ENCODE assay signal across 24 cellular contexts in the genomic region with DNA sequence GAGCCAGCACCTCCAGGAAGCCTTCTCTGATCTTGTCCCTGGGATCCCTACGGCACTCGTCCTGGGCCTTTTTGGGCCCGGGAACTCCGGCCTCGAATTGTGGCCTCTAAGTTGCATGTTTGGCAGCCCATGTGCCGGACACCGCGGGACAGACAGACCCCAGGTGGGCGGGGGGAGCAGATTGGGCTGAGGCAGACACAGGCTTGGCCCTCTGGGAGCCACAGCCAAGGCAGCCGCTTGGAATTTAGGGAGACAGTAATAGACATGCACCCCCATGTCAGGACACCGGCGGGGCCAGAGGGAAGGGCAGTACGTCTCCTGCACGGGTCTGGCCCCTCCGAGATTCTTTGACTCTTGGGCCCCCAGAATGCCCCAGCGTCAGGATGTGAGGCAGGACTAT. TPM values are rescaled to one million over a fixed set of nuclear protein-coding genes. Genes with fewer than 3 reads are reported as not detected.
DNase-seq lines count a peak whose midpoint lies in the region; ATAC-seq and TF ChIP-seq lines count a peak whose summit lies in the region.
"Had no signal": no experiment of that assay in that cellular context is flagged by ENCODE, and none has a peak within 500 bp of the region (broad histone marks: within the 10 kb centered on the region; RNA-seq: fewer than 3 reads in every experiment).

No MANE protein-coding gene starts in this region.

- H4K5ac ChIP-seq in mesendoderm (ENCODE audit: low read length): no peak overlapping the region

- H3K9me3 ChIP-seq in BLaER1: no peaks in the 10 kb centered on the region
- H3K9me3 ChIP-seq in NT2/D1 (ENCODE audit: insufficient read depth, low read length): no peaks in the 10 kb centered on the region
- no peaks in the 10 kb centered on the region for H3K9me3 ChIP-seq in breast epithelium
- H3K9me3 ChIP-seq in CD4-positive, alpha-beta T cell (ENCODE audit: control insufficient read depth, low read length): no peaks in the 10 kb centered on the region
- H3K9me3 ChIP-seq: A549, BE2C, HAP-1 had no signal

- H2BK120ac ChIP-seq in mesendoderm (ENCODE audit: low read depth, low read length): no peak overlapping the region

- no peaks in the 10 kb centered on the region for H3K79me2 ChIP-seq in GM23338 (replicated peaks; ENCODE audit: insufficient read depth)
- no peaks in the 10 kb centered on the region for H3K79me2 ChIP-seq in mesendoderm (ENCODE audit: control insufficient read depth, insufficient read depth, low read length)

- H3K79me1 ChIP-seq in mesendoderm (ENCODE audit: low read length): no peaks in the 10 kb centered on the region

- H2AK5ac ChIP-seq in mesendoderm (ENCODE audit: low read length): no peak overlapping the region

- ATAC-seq in GM23338 (no peak), left colon (no peak)
- ATAC-seq in CD4-positive, alpha-beta T cell (ENCODE audit: poor library complexity): no peak
- ATAC-seq: A549, GM12878 had no signal

- H3K9me2 ChIP-seq in GM23338 (ENCODE audit: insufficient read depth): no peaks in the 10 kb centered on the region

- no peak overlapping the region for H3K4me3 Mint-ChIP-seq in GM23338
- no peak overlapping the region for H3K4me3 Mint-ChIP-seq in CD4-positive, alpha-beta T cell
- H3K4me3 Mint-ChIP-seq: CD4-positive, CD25-positive, alpha-beta regulatory T cell; CD8-positive, alpha-beta memory T cell; HFFc6 had no signal

- no peaks in the 10 kb centered on the region for H3K9me3 Mint-ChIP-seq in GM23338
- no peaks in the 10 kb centered on the region for H3K9me3 Mint-ChIP-seq in CD4-positive, alpha-beta T cell
- H3K9me3 Mint-ChIP-seq: CD4-positive, CD25-positive, alpha-beta regulatory T cell; CD8-positive, alpha-beta memory T cell; HFFc6 had no signal

- no peak overlapping the region for H3K9ac ChIP-seq in BLaER1
- peak overlapping the region; percentile 26 for H3K9ac ChIP-seq in NT2/D1 (ENCODE audit: insufficient read length, low read depth)
- no peak overlapping the region for H3K9ac ChIP-seq in mesendoderm (ENCODE audit: low read length)
- H3K9ac ChIP-seq: GM23248 had no signal

- H3K4ac ChIP-seq in mesendoderm (ENCODE audit: low read depth, low read length): no peak overlapping the region

- no peak overlapping the region for H4K8ac ChIP-seq in mesendoderm (ENCODE audit: low read depth, low read length)

- peak overlapping the region; percentile 3 for H3K56ac ChIP-seq in mesendoderm (ENCODE audit: low read length)

- DNase-seq in GM23338 (ENCODE audit: low spot score) (no peak), NT2/D1 (ENCODE audit: low read depth, low spot score) (no peak), mesendoderm (no peak), activated T-cell treated with anti-CD3 and anti-CD28 coated beads for 4 hours (no peak), left colon (no peak), breast epithelium (ENCODE audit: low spot score in 2 of 2) (no peak)
- DNase-seq in CD4-positive, alpha-beta T cell: no peak
- DNase-seq: 8988T; ACHN; AML-193; BE2C; CD4-positive, CD25-positive, alpha-beta regulatory T cell; CD8-positive, alpha-beta memory T cell; DMS 273 treated with DMSO at 0.1 percent for 48 hours; EL; GDM1; GM23248; HFFc6 had no signal

- H4K20me1 ChIP-seq in BLaER1: no peaks in the 10 kb centered on the region
- H4K20me1 ChIP-seq in GM23338 (replicated peaks; ENCODE audit: insufficient read depth): no peaks in the 10 kb centered on the region

- peak overlapping the region; percentile 38 for H3K27ac ChIP-seq in BLaER1
- no peak overlapping the region for H3K27ac ChIP-seq in GM23338 (ENCODE audit: low read depth)
- H3K27ac ChIP-seq in mesendoderm (ENCODE audit: low read depth, low read length): no peak overlapping the region
- H3K27ac ChIP-seq in breast epithelium: no peak overlapping the region
- H3K27ac ChIP-seq in CD4-positive, alpha-beta T cell (ENCODE audit: low read depth, low read length): no peak overlapping the region
- H3K27ac ChIP-seq: A549, C4-2B, GM23248 had no signal

- POLR2A ChIA-PET in CD4-positive, alpha-beta T cell (lab: Charles Lee): no interaction called here

- no peak overlapping the region for H3K23ac ChIP-seq in mesendoderm (ENCODE audit: low read length)

- CTCF ChIA-PET in CD4-positive, alpha-beta T cell (lab: Charles Lee): no interaction called here

- intact Hi-C loops in left colon (cut with DNase I, micrococcal nuclease): no loop called here
- intact Hi-C loops in breast epithelium (cut with DNase I; ENCODE audit: low total_unique reads): no loop called here
- intact Hi-C loops in CD4-positive, alpha-beta T cell (cut with DNase I, micrococcal nuclease): no loop called here

- H3K4me3 ChIP-seq in BLaER1 (no peak overlapping the region), GM23338 (no peak overlapping the region), NT2/D1 (ENCODE audit: insufficient read length, low read depth) (no peak overlapping the region), mesendoderm (ENCODE audit: low read length) (no peak overlapping the region), breast epithelium (no peak overlapping the region)
- H3K4me3 ChIP-seq: A549, GM12878, GM23248, HAP-1 had no signal

- TF ChIP-seq POLR2A in breast epithelium (IDR thresholded peaks at IDR 0.05): no peak

- no peak for TF ChIP-seq CTCF in GM23338 (conservative IDR thresholded peaks at IDR 0.05; ENCODE audit: low read depth in 2 of 2)
- no peak for TF ChIP-seq CTCF in breast epithelium (IDR thresholded peaks at IDR 0.05)
- TF ChIP-seq CTCF in CD4-positive, alpha-beta T cell (IDR thresholded peaks at IDR 0.05): no peak

- H2BK5ac ChIP-seq in mesendoderm (ENCODE audit: low read length): no peak overlapping the region

- H3K4me1 ChIP-seq in BLaER1 (peaks cover 88% of the 10 kb centered on the region), GM23338 (ENCODE audit: insufficient read depth) (no peaks in the 10 kb centered on the region), NT2/D1 (ENCODE audit: insufficient read depth, insufficient read length) (peaks cover 24% of the 10 kb centered on the region), mesendoderm (ENCODE audit: control insufficient read depth, low read depth, low read length) (no peaks in the 10 kb centered on the region), breast epithelium (no peaks in the 10 kb centered on the region)
- H3K4me1 ChIP-seq: A549, HAP-1 had no signal

- H2AFZ ChIP-seq in GM23338: peak overlapping the region; percentile 59; the same call in 1 of the 2 replicates
- H2AFZ ChIP-seq: GM23248 had no signal

- H3K4me1 Mint-ChIP-seq in GM23338: peaks cover 8% of the 10 kb centered on the region
- H3K4me1 Mint-ChIP-seq in CD4-positive, alpha-beta T cell (ENCODE audit: low read depth): no peaks in the 10 kb centered on the region
- H3K4me1 Mint-ChIP-seq: CD4-positive, CD25-positive, alpha-beta regulatory T cell; CD8-positive, alpha-beta memory T cell had no signal

- H3K27me3 Mint-ChIP-seq in GM23338 (ENCODE audit: insufficient read depth, low read depth, poor library complexity): peaks cover 3% of the 10 kb centered on the region
- peaks cover 7% of the 10 kb centered on the region for H3K27me3 Mint-ChIP-seq in CD4-positive, alpha-beta T cell
- H3K27me3 Mint-ChIP-seq: CD4-positive, CD25-positive, alpha-beta regulatory T cell had no signal

- no peak overlapping the region for H3K27ac Mint-ChIP-seq in GM23338
- no peak overlapping the region for H3K27ac Mint-ChIP-seq in CD4-positive, alpha-beta T cell
- H3K27ac Mint-ChIP-seq: CD4-positive, CD25-positive, alpha-beta regulatory T cell; CD8-positive, alpha-beta memory T cell; HFFc6 had no signal

- H3K4me2 ChIP-seq in BLaER1 (peak overlapping the region; percentile 75), GM23338 (no peak overlapping the region), mesendoderm (ENCODE audit: low read length) (no peak overlapping the region)
- H3K4me2 ChIP-seq: A549 had no signal

- no peak overlapping the region for H3K18ac ChIP-seq in mesendoderm (ENCODE audit: low read length)

- no peaks in the 10 kb centered on the region for H3K36me3 ChIP-seq in BLaER1
- H3K36me3 ChIP-seq in GM23338 (ENCODE audit: insufficient read depth): no peaks in the 10 kb centered on the region
- H3K36me3 ChIP-seq in NT2/D1 (ENCODE audit: insufficient read depth, insufficient read length, low read length): no peaks in the 10 kb centered on the region
- no peaks in the 10 kb centered on the region for H3K36me3 ChIP-seq in mesendoderm (ENCODE audit: control insufficient read depth, insufficient read depth, low read length)
- H3K36me3 ChIP-seq in breast epithelium: no peaks in the 10 kb centered on the region
- H3K36me3 ChIP-seq: BE2C, HAP-1 had no signal

- no peaks in the 10 kb centered on the region for H3F3A ChIP-seq in GM23338 (replicated peaks; ENCODE audit: low read depth)

- H3K27me3 ChIP-seq in BLaER1: peaks cover 6% of the 10 kb centered on the region; the same call in 1 of the 2 replicates
- H3K27me3 ChIP-seq in GM23338 (ENCODE audit: insufficient read depth): no peaks in the 10 kb centered on the region
- no peaks in the 10 kb centered on the region for H3K27me3 ChIP-seq in NT2/D1 (ENCODE audit: insufficient read depth, insufficient read length)
- H3K27me3 ChIP-seq in mesendoderm (ENCODE audit: insufficient read depth, low read length, poor library complexity): no peaks in the 10 kb centered on the region
- peaks cover 0 to 16% of the 10 kb centered on the region in 2 donors for H3K27me3 ChIP-seq in breast epithelium
- no peaks in the 10 kb centered on the region for H3K27me3 ChIP-seq in CD4-positive, alpha-beta T cell (ENCODE audit: control insufficient read depth, insufficient read depth, low read length)
- H3K27me3 ChIP-seq: BE2C had no signal

- no CpG with 5 or more reads among the region's 16 CpGs for WGBS in mesendoderm (ENCODE audit: extremely low coverage, insufficient coverage, low lambda C conversion rate)

- H3K36me3 Mint-ChIP-seq in GM23338 (ENCODE audit: low read depth): no peaks in the 10 kb centered on the region; the same call in 2 of the 3 replicates
- H3K36me3 Mint-ChIP-seq in CD4-positive, alpha-beta T cell (ENCODE audit: low read depth): no peaks in the 10 kb centered on the region
- H3K36me3 Mint-ChIP-seq: CD4-positive, CD25-positive, alpha-beta regulatory T cell; CD8-positive, alpha-beta memory T cell had no signal

- no peak overlapping the region for H2BK15ac ChIP-seq in mesendoderm (replicated peaks; ENCODE audit: low read depth)

RNA-seq across cellular contexts. Expression of a gene that starts 36.2 kb away (rescaled TPM):
- 0.66 and 1.1 TPM in 2 replicates for total RNA-seq in GM23338 (2014; rRNA removed; shearing (Covaris generic))
- 0.15 and 0.21 TPM in 2 replicates for polyA plus RNA-seq in GM23338 (2016; fragmentation: Nextera tagmentation; extraction: Ambion mirVana)
- 0.32 TPM for polyA plus RNA-seq in mesendoderm (2013, experiment 1 of 2)
- 0.29 TPM for polyA plus RNA-seq in mesendoderm (2013, experiment 2 of 2)
- total RNA-seq in left colon (1 to 10 TPM; 1.2 to 1.3 TPM), breast epithelium (under 1 TPM; 0.33 to 0.80 (median 0.44) TPM)
- total RNA-seq in CD4-positive, alpha-beta T cell: 1 to 10 TPM; 1.2 to 1.3 TPM
- total RNA-seq: CD4-positive, CD25-positive, alpha-beta regulatory T cell; CD8-positive, alpha-beta memory T cell; GM12878; H4 had no signal
- polyA plus RNA-seq: A549; CD4-positive, CD25-positive, alpha-beta regulatory T cell; CD8-positive, alpha-beta memory T cell; GM23248 had no signal

RNA-seq across cellular contexts. Expression of a gene that starts 38.5 kb away (rescaled TPM):
- total RNA-seq in GM23338 (2014; rRNA removed; shearing (Covaris generic)): 0.23 and 1.3 TPM in 2 replicates
- 0.60 and 0.71 TPM in 2 replicates for polyA plus RNA-seq in GM23338 (2016; fragmentation: Nextera tagmentation; extraction: Ambion mirVana)
- 0.14 TPM for polyA plus RNA-seq in mesendoderm (2013, experiment 1 of 2)
- polyA plus RNA-seq in mesendoderm (2013, experiment 2 of 2): 0.13 TPM
- total RNA-seq in left colon (1 to 10 TPM in 1 of 2 donors, under 1 TPM in 1; 0.27 to 1.2 TPM), breast epithelium (not detected)
- total RNA-seq in CD4-positive, alpha-beta T cell: not detected
- total RNA-seq: CD4-positive, CD25-positive, alpha-beta regulatory T cell; CD8-positive, alpha-beta memory T cell; GM12878; GM23248; H4; HFFc6 had no signal
- polyA plus RNA-seq: A549; CD4-positive, CD25-positive, alpha-beta regulatory T cell; CD8-positive, alpha-beta memory T cell; GM12878; GM23248 had no signal

RNA-seq across cellular contexts. Expression of a gene that starts 45.9 kb away (rescaled TPM):
- total RNA-seq in GM23338 (2014; rRNA removed; shearing (Covaris generic)): not detected in 2 replicates
- polyA plus RNA-seq in GM23338 (2016; fragmentation: Nextera tagmentation; extraction: Ambion mirVana): 0.54 TPM in 1 of 2 replicates, not detected in the other
- not detected for polyA plus RNA-seq in mesendoderm (2013, experiment 1 of 2)
- 0.08 TPM for polyA plus RNA-seq in mesendoderm (2013, experiment 2 of 2)
- total RNA-seq in left colon: not detected
- not detected for total RNA-seq in breast epithelium
- total RNA-seq in CD4-positive, alpha-beta T cell: not detected
- total RNA-seq: CD4-positive, CD25-positive, alpha-beta regulatory T cell; CD8-positive, alpha-beta memory T cell; GM12878; GM23248; H4; HFFc6 had no signal
- polyA plus RNA-seq: A549; CD4-positive, CD25-positive, alpha-beta regulatory T cell; CD8-positive, alpha-beta memory T cell; GM12878; GM23248 had no signal
